Comparison of ENCODE assay signal across 13 cellular contexts in the genomic region with DNA sequence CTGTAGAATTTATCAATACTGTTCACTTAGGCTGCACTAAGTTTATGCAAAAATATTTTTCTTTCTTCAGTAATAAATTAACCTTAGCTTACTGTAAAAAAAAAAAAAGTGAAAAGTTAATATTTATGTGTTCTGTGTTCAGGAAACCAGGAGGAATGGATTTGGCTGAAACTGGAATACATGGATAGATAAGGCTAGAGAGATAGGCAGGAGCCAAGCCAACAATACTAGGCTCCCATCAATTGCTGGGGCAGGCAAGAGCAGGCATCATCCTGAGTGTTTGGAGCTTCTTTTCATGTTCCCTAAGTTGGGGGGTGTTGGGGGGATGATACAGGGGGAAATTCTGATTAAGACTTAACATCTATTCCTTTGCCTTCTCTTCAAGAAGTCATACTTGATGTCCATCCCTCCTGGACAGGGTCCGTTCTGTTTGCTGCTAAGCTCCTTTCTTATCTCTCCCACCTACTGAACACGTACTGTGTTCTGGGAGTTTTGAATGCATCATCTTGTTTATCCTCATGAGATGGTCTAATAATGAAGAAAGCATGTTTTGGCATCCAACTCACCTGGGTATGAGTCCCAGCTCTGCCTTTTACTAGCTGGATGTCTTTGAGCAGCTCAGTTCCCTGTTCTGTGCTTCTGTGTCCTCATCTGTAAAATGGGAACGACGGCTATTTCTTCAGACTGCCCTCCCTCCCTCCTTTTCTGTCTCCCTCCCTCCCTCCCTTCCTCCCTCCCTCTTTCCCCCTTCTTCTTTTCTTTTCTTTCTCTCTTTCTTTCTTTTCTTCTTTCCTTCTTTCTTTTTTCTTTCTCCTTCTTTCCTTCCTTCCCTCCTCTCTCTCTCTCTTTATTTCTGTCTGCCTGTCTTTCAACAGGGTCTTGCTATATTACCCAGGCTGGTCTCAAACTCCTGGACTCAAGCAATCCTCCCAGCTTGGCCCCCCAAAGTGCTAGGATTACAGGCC.
"Had no signal": no experiment of that assay in that cellular context is flagged by ENCODE, and none has a peak within 500 bp of the region (broad histone marks: within the 10 kb centered on the region; RNA-seq: fewer than 3 reads in every experiment).

No MANE protein-coding gene starts in this region.

- H3K4me1 ChIP-seq: prostate gland, testis had no signal

- H3K27ac ChIP-seq: brain microvascular endothelial cell, prostate gland, testis had no signal

- H3K9me3 ChIP-seq: prostate gland, testis had no signal

- ATAC-seq: activated CD8-positive, alpha-beta T cell treated with anti-CD3 and anti-CD28 coated beads, Interleukin-2, amount 10 ng/mL, durations not matched to agents 7 days and 5 days; naive thymus-derived CD8-positive, alpha-beta T cell; stimulated activated naive CD8-positive, alpha-beta T cell treated with anti-CD3 and anti-CD28 coated beads, Interleukin-15, amount 100 ng/mL, for 72 hours had no signal

- H3K36me3 ChIP-seq: brain microvascular endothelial cell, prostate gland had no signal

- H3K4me3 ChIP-seq: prostate gland, testis had no signal

- DNase-seq: activated B cell treated with CpG ODN at 0.5 μM for 24 hours; activated CD4-positive, alpha-beta T cell treated with anti-CD3 and anti-CD28 coated beads for 48 hours; activated CD8-positive, alpha-beta memory T cell treated with anti-CD3 and anti-CD28 coated beads, Interleukin-2, amount 50 U/mL, for 4 hours; activated CD8-positive, alpha-beta T cell treated with anti-CD3 and anti-CD28 coated beads, Interleukin-2, amount 10 ng/mL, durations not matched to agents 7 days and 5 days; activated gamma-delta T cell treated with Interleukin-2 at 50 U/mL for 16 hours; amniotic stem cell; brain microvascular endothelial cell; hippocampal formation; naive thymus-derived CD8-positive, alpha-beta T cell; occipital lobe; stimulated activated naive CD8-positive, alpha-beta T cell treated with anti-CD3 and anti-CD28 coated beads, Interleukin-15, amount 100 ng/mL, for 72 hours had no signal

- H3K27me3 ChIP-seq: brain microvascular endothelial cell, testis had no signal
